In genomic region chr12:53974084-53975018, GRCh38 we compare ENCODE assay signal across 8 cellular contexts. TPM values are rescaled to one million over a fixed set of nuclear protein-coding genes. Genes with fewer than 3 reads are reported as not detected.
DNase-seq lines count a peak whose midpoint lies in the region; ATAC-seq and TF ChIP-seq lines count a peak whose summit lies in the region.

TSS of gene HOTAIR (minus strand) at chr12:53974954.

- no peak for TF ChIP-seq CTCF in smooth muscle cell (IDR thresholded peaks at IDR 0.05; ENCODE audit: borderline replicate concordance, insufficient read depth, poor library complexity, severe bottlenecking)
- TF ChIP-seq CTCF in omental fat pad (IDR thresholded peaks at IDR 0.05) = no peak

- H3K36me3 ChIP-seq in NT2/D1 (ENCODE audit: insufficient read depth, insufficient read length, low read length) (no peaks in the 10 kb centered on the region), esophagus (ENCODE audit: control insufficient read depth in 2 of 2, insufficient read depth in 2 of 2, low read length in 1 of 2) (no peaks in the 10 kb centered on the region), smooth muscle cell (ENCODE audit: low read depth) (no peaks in the 10 kb centered on the region)

- no peaks in the 10 kb centered on the region for H4K20me1 ChIP-seq in smooth muscle cell (ENCODE audit: low read depth)

- H3K9me3 ChIP-seq in NT2/D1 (ENCODE audit: insufficient read depth, low read length) = no peaks in the 10 kb centered on the region
- peaks cover 0 to 3% of the 10 kb centered on the region in 2 donors for H3K9me3 ChIP-seq in esophagus (ENCODE audit: control insufficient read depth in 2 of 2, insufficient read depth in 1 of 2, low read depth in 1 of 2, low read length in 1 of 2)
- H3K9me3 ChIP-seq in smooth muscle cell (replicated peaks; ENCODE audit: low read depth) = no peaks in the 10 kb centered on the region

- H2AFZ ChIP-seq in smooth muscle cell (ENCODE audit: low read depth) = no peak within 1 kb of the TSS

- H3K79me2 ChIP-seq in smooth muscle cell (ENCODE audit: low read depth) = no peaks in the 10 kb centered on the region

- peak; percentile 20 for DNase-seq in activated gamma-delta T cell treated with Interleukin-2 at 50 U/mL for 16 hours
- DNase-seq in activated gamma-delta T cell (lab: John Stamatoyannopoulos, UW) = no peak
- DNase-seq in NT2/D1 (ENCODE audit: low read depth, low spot score) = no peak
- DNase-seq in smooth muscle cell (lab: John Stamatoyannopoulos, UW; ENCODE audit: unreplicated experiment) = no peak
- DNase-seq in central memory CD4-positive, alpha-beta T cell = no peak
- no peak for DNase-seq in effector CD8-positive, alpha-beta T cell (lab: John Stamatoyannopoulos, UW)
- DNase-seq in omental fat pad (ENCODE audit: low spot score) = no peak

- H3K4me3 ChIP-seq in NT2/D1 (ENCODE audit: insufficient read length, low read depth) = peak within 1 kb of the TSS; percentile 34
- peak within 1 kb of the TSS; percentile 27 to 38 for H3K4me3 ChIP-seq in esophagus (ENCODE audit: low read depth in 1 of 2, low read length in 2 of 2)
- H3K4me3 ChIP-seq in smooth muscle cell = peak within 1 kb of the TSS; percentile 35

- H3K4me1 ChIP-seq in NT2/D1 (ENCODE audit: insufficient read depth, insufficient read length) (peaks cover 8% of the 10 kb centered on the region), esophagus (ENCODE audit: control insufficient read depth in 2 of 2, insufficient read depth in 2 of 2, low read length in 1 of 2) (peaks cover 6 to 9% of the 10 kb centered on the region in 2 donors), smooth muscle cell (ENCODE audit: low read depth) (peaks cover 4% of the 10 kb centered on the region)

- ATAC-seq in omental fat pad (ENCODE audit: low FRiP score) = no peak

- H3F3A ChIP-seq in smooth muscle cell (ENCODE audit: low read depth) = no peaks in the 10 kb centered on the region

- no peak within 1 kb of the TSS for H3K27ac ChIP-seq in esophagus (ENCODE audit: low read depth in 2 of 2, low read length in 1 of 2)
- no peak within 1 kb of the TSS for H3K27ac ChIP-seq in smooth muscle cell (ENCODE audit: low read depth)

- WGBS in esophagus, 2 donors = 3% methylated on average over 50 to 59 of the region's 59 CpGs
- WGBS in smooth muscle cell (ENCODE audit: low lambda C conversion rate) = 3% methylated on average over 51 of the region's 59 CpGs

- H3K9ac ChIP-seq in NT2/D1 (ENCODE audit: insufficient read length, low read depth) (peak within 1 kb of the TSS; percentile 10), smooth muscle cell (ENCODE audit: low read depth) (no peak within 1 kb of the TSS)

- peaks cover 100% of the 10 kb centered on the region for H3K27me3 ChIP-seq in NT2/D1 (ENCODE audit: insufficient read depth, insufficient read length)
- H3K27me3 ChIP-seq in esophagus (ENCODE audit: control insufficient read depth in 1 of 2, insufficient read depth in 2 of 2, low read length in 2 of 2) = peaks cover 5 to 31% of the 10 kb centered on the region in 2 donors
- peaks cover 100% of the 10 kb centered on the region for H3K27me3 ChIP-seq in smooth muscle cell (ENCODE audit: low read depth)

- H3K4me2 ChIP-seq in smooth muscle cell = peak within 1 kb of the TSS; percentile 82

RNA-seq across cellular contexts. Expression of gene HOTAIR, which starts in this region (rescaled TPM):
- not detected for polyA plus RNA-seq in esophagus
- not detected in 2 replicates for total RNA-seq in smooth muscle cell
- 0.43 and 0.51 TPM in 2 replicates for polyA plus RNA-seq in smooth muscle cell
- total RNA-seq in omental fat pad = under 1 TPM in 1 of 4 donors, not detected in 3; 0.32 TPM
